Comparison of ENCODE assay signal across 8 cellular contexts in the genomic region with DNA sequence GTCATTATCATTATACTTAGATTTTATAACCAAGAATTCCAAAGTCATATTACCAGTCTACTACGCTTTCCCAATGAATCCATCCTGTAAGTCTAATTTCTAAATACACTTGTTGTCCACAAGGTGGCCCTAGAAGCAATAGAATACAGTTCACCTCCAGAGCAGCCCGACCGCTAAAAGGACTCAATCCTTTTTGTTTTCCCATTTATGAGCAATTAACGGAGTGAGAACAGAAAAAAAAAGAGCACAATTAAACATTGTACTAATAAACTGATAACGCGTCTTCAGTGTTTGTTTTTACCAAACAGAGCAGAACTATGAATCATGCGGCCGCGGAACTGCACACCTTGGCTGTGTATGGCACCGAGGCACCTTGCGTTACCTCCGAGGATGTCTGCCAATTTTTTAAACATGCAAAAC.
DNase-seq lines count a peak whose midpoint lies in the region; ATAC-seq and TF ChIP-seq lines count a peak whose summit lies in the region.

No MANE protein-coding gene starts in this region.

- peak; percentile 69 for TF ChIP-seq CTCF in IMR-90 (conservative IDR thresholded peaks at IDR 0.05; ENCODE audit: low read depth, low read length)
- peak; percentile 94 for TF ChIP-seq CTCF in PC-9 (conservative IDR thresholded peaks at IDR 0.05)
- TF ChIP-seq CTCF in colonic mucosa (IDR thresholded peaks at IDR 0.05) = peak; percentile 52

- no peak overlapping the region for H2AK5ac ChIP-seq in IMR-90 (ENCODE audit: low read depth, low read length)

- no peak overlapping the region for H2BK20ac ChIP-seq in IMR-90 (ENCODE audit: low read depth, low read length)

- H3K4me3 ChIP-seq in IMR-90 (ENCODE audit: insufficient read depth, low read depth, low read length) (peak overlapping the region; percentile 30), PC-9 (peak overlapping the region; percentile 52), colonic mucosa (no peak overlapping the region)

- peak overlapping the region; percentile 95 for H3K4me2 ChIP-seq in IMR-90 (ENCODE audit: low read depth, low read length)
- H3K4me2 ChIP-seq in PC-9 = peak overlapping the region; percentile 74

- H2BK15ac ChIP-seq in IMR-90 (ENCODE audit: low read depth, low read length) = no peak overlapping the region

- H3K18ac ChIP-seq in IMR-90 (ENCODE audit: low read depth, low read length) = no peak overlapping the region

- no peak overlapping the region for H2AK9ac ChIP-seq in IMR-90 (replicated peaks; ENCODE audit: low read depth, low read length, poor library complexity)

- ATAC-seq in IMR-90 (ENCODE audit: low read depth) (peak; percentile 85), HG03280 (IDR thresholded peaks at IDR 0.05; ENCODE audit: unreplicated experiment) (no peak)
- ATAC-seq in stimulated activated effector memory CD8-positive, alpha-beta T cell treated with anti-CD3 and anti-CD28 coated beads, Interleukin-12 subunit alpha, Interleukin-12 subunit beta, amount 100 ng/mL, for 72 hours = no peak

- no CpG with 5 or more reads among the region's 12 CpGs for WGBS in IMR-90 (ENCODE audit: extremely low coverage in 2 of 2, insufficient read length in 1 of 2), 2 experiments

- no peak overlapping the region for H4K91ac ChIP-seq in IMR-90 (ENCODE audit: insufficient read depth, low read depth, low read length)

- H4K20me1 ChIP-seq in IMR-90 (ENCODE audit: insufficient read depth, low read length) (no peaks in the 10 kb centered on the region), PC-9 (ENCODE audit: insufficient read depth) (no peaks in the 10 kb centered on the region)

- H3K9me3 ChIP-seq in IMR-90 (ENCODE audit: control insufficient read depth, insufficient read depth, low read length) = peaks cover 3% of the 10 kb centered on the region
- no peaks in the 10 kb centered on the region for H3K9me3 ChIP-seq in PC-9 (ENCODE audit: insufficient read depth, low read depth)
- no peaks in the 10 kb centered on the region for H3K9me3 ChIP-seq in colonic mucosa

- no peaks in the 10 kb centered on the region for H3K79me1 ChIP-seq in IMR-90 (ENCODE audit: low read depth in 1 of 2, low read length in 2 of 2)

- no peak overlapping the region for H3K23ac ChIP-seq in IMR-90 (ENCODE audit: low read depth, low read length)

- H3K4me3 Mint-ChIP-seq in activated CD4-positive, alpha-beta T cell treated with anti-CD3 and anti-CD28 coated beads, Interleukin-2, amount 10 ng/mL, durations not matched to agents 7 days and 5 days = no peak overlapping the region
- H3K4me3 Mint-ChIP-seq in stimulated activated effector memory CD8-positive, alpha-beta T cell treated with anti-CD3 and anti-CD28 coated beads, Interleukin-12 subunit alpha, Interleukin-12 subunit beta, amount 100 ng/mL, for 72 hours = peak overlapping the region; percentile 29

- H3K27ac ChIP-seq in IMR-90 (ENCODE audit: insufficient read depth, low read length) (no peak overlapping the region), PC-9 (peak overlapping the region; percentile 20; the same call in 1 of the 2 replicates), colonic mucosa (no peak overlapping the region)

- H3K27me3 ChIP-seq in IMR-90 (ENCODE audit: control insufficient read depth, insufficient read depth, low read length) (peaks cover 25% of the 10 kb centered on the region), PC-9 (ENCODE audit: insufficient read depth, low read depth) (no peaks in the 10 kb centered on the region), colonic mucosa (peaks cover 8% of the 10 kb centered on the region)

- no peak overlapping the region for H4K8ac ChIP-seq in IMR-90 (ENCODE audit: low read depth in 2 of 2, low read length in 2 of 2)

- no peak overlapping the region for H3K56ac ChIP-seq in IMR-90 (ENCODE audit: extremely low read depth, insufficient read depth, low read length)

- H4K5ac ChIP-seq in IMR-90 (ENCODE audit: low read depth, low read length) = no peak overlapping the region

- H2AFZ ChIP-seq in IMR-90 (replicated peaks; ENCODE audit: low read length, poor library complexity) (no peak overlapping the region), PC-9 (peak overlapping the region; percentile 64)

- peak; percentile 79 for TF ChIP-seq RAD21 in IMR-90 (IDR thresholded peaks at IDR 0.05; ENCODE audit: low read length)

- peaks cover 5% of the 10 kb centered on the region for H3K4me1 Mint-ChIP-seq in activated CD4-positive, alpha-beta T cell treated with anti-CD3 and anti-CD28 coated beads, Interleukin-2, amount 10 ng/mL, durations not matched to agents 7 days and 5 days
- peaks cover 7% of the 10 kb centered on the region for H3K4me1 Mint-ChIP-seq in stimulated activated effector memory CD8-positive, alpha-beta T cell treated with anti-CD3 and anti-CD28 coated beads, Interleukin-12 subunit alpha, Interleukin-12 subunit beta, amount 100 ng/mL, for 72 hours

- in situ Hi-C loops in IMR-90 (cut with MboI; ENCODE audit: low sequenced_read_pairs) = loop anchor here (5.0 kb wide), 1 partner anchor 325 kb away; no protein-coding TSS in a partner anchor

- no peak overlapping the region for H2BK5ac ChIP-seq in IMR-90 (ENCODE audit: low read depth, low read length, poor library complexity, severe bottlenecking)

- no peak overlapping the region for H2BK120ac ChIP-seq in IMR-90 (ENCODE audit: low read depth, low read length)

- CTCF ChIA-PET in activated CD4-positive, alpha-beta T cell treated with anti-CD3 and anti-CD28 coated beads, Interleukin-2, amount 10 ng/mL, durations not matched to agents 7 days and 5 days (lab: Charles Lee) = no interaction called here
- CTCF ChIA-PET in IMR-90 (lab: Yijun Ruan, JAX) (interaction anchor here (0.7 to 1.2 kb wide), 4 partner anchors 320 to 388 kb away, joined by 3 to 15 read pairs (median 4); no protein-coding TSS in a partner anchor), PC-9 (lab: Charles Lee) (interaction anchor here (0.6 to 1.6 kb wide), 6 partner anchors 35 to 326 kb away, joined by 3 to 8 read pairs (median 6); partner anchors contain the start of gene DAPK1)

- no peaks in the 10 kb centered on the region for H3K36me3 ChIP-seq in IMR-90 (ENCODE audit: control insufficient read depth, insufficient read depth, low read length)
- no peaks in the 10 kb centered on the region for H3K36me3 ChIP-seq in PC-9 (ENCODE audit: low read depth)
- no peaks in the 10 kb centered on the region for H3K36me3 ChIP-seq in colonic mucosa

- H3K4me1 ChIP-seq in IMR-90 (ENCODE audit: control insufficient read depth, insufficient read depth, low read length) = peaks cover 4% of the 10 kb centered on the region; the same call in 1 of the 2 replicates
- H3K4me1 ChIP-seq in PC-9 (replicated peaks; ENCODE audit: insufficient read depth) = peaks cover 13% of the 10 kb centered on the region
- H3K4me1 ChIP-seq in colonic mucosa = no peaks in the 10 kb centered on the region

- H3K9me2 ChIP-seq in PC-9 (ENCODE audit: insufficient read depth) = no peaks in the 10 kb centered on the region

- H3K14ac ChIP-seq in IMR-90 (replicated peaks; ENCODE audit: low read depth, low read length) = no peak overlapping the region

- no peaks in the 10 kb centered on the region for H3K9me3 Mint-ChIP-seq in activated CD4-positive, alpha-beta T cell treated with anti-CD3 and anti-CD28 coated beads, Interleukin-2, amount 10 ng/mL, durations not matched to agents 7 days and 5 days
- H3K9me3 Mint-ChIP-seq in stimulated activated effector memory CD8-positive, alpha-beta T cell treated with anti-CD3 and anti-CD28 coated beads, Interleukin-12 subunit alpha, Interleukin-12 subunit beta, amount 100 ng/mL, for 72 hours = no peaks in the 10 kb centered on the region

- no peaks in the 10 kb centered on the region for H3K79me2 ChIP-seq in PC-9 (ENCODE audit: low read depth)

- no peak for TF ChIP-seq POLR2A in IMR-90 (IDR thresholded peaks at IDR 0.05; ENCODE audit: low read depth, low read length)

- no peak overlapping the region for H3K9ac ChIP-seq in IMR-90 (ENCODE audit: low read depth, low read length)
- no peak overlapping the region for H3K9ac ChIP-seq in colonic mucosa (ENCODE audit: low read depth in 2 of 2, low read length in 2 of 2)

- H3F3A ChIP-seq in PC-9 (ENCODE audit: insufficient read depth, low read depth) = peaks cover 7% of the 10 kb centered on the region; the same call in 1 of the 2 replicates

- peaks cover 24% of the 10 kb centered on the region for H3K27me3 Mint-ChIP-seq in activated CD4-positive, alpha-beta T cell treated with anti-CD3 and anti-CD28 coated beads, Interleukin-2, amount 10 ng/mL, durations not matched to agents 7 days and 5 days

- H3K27ac Mint-ChIP-seq in activated CD4-positive, alpha-beta T cell treated with anti-CD3 and anti-CD28 coated beads, Interleukin-2, amount 10 ng/mL, durations not matched to agents 7 days and 5 days = no peak overlapping the region
- no peak overlapping the region for H3K27ac Mint-ChIP-seq in stimulated activated effector memory CD8-positive, alpha-beta T cell treated with anti-CD3 and anti-CD28 coated beads, Interleukin-12 subunit alpha, Interleukin-12 subunit beta, amount 100 ng/mL, for 72 hours

- H3K36me3 Mint-ChIP-seq in activated CD4-positive, alpha-beta T cell treated with anti-CD3 and anti-CD28 coated beads, Interleukin-2, amount 10 ng/mL, durations not matched to agents 7 days and 5 days (ENCODE audit: low read depth) = no peaks in the 10 kb centered on the region
- H3K36me3 Mint-ChIP-seq in stimulated activated effector memory CD8-positive, alpha-beta T cell treated with anti-CD3 and anti-CD28 coated beads, Interleukin-12 subunit alpha, Interleukin-12 subunit beta, amount 100 ng/mL, for 72 hours = no peaks in the 10 kb centered on the region

- POLR2A ChIA-PET in activated CD4-positive, alpha-beta T cell treated with anti-CD3 and anti-CD28 coated beads, Interleukin-2, amount 10 ng/mL, durations not matched to agents 7 days and 5 days (lab: Charles Lee) = no interaction called here
- POLR2A ChIA-PET in IMR-90 (lab: Charles Lee; ENCODE audit: unreplicated experiment) (no interaction called here), PC-9 (lab: Charles Lee; ENCODE audit: unreplicated experiment) (interaction anchor here (0.6 kb wide), 1 partner anchor 919 kb away, joined by 6 read pairs; no protein-coding TSS in a partner anchor)

- no peaks in the 10 kb centered on the region for H3K9me1 ChIP-seq in IMR-90 (ENCODE audit: insufficient read depth, low read length)

- intact Hi-C loops in IMR-90 (cut with micrococcal nuclease) = loop anchor here (1.0 to 5.0 kb wide), 4 partner anchors 265 to 476 kb away; no protein-coding TSS in a partner anchor
- intact Hi-C loops in PC-9 (cut with micrococcal nuclease; ENCODE audit: unreplicated experiment) = loop anchor here (1.0 to 5.0 kb wide), 10 partner anchors 35 to 476 kb away; partner anchors contain the start of gene DAPK1
- intact Hi-C loops in colonic mucosa (cut with DNase I) = loop anchor here (2.0 kb wide), 1 partner anchor 326 kb away; no protein-coding TSS in a partner anchor

- DNase-seq in activated CD4-positive, alpha-beta T cell treated with anti-CD3 and anti-CD28 coated beads, Interleukin-2, amount 10 ng/mL, durations not matched to agents 7 days and 5 days = peak; percentile 15
- no peak for DNase-seq in activated CD4-positive, alpha-beta T cell treated with anti-CD3 and anti-CD28 coated beads for 4 hours
- DNase-seq in IMR-90 (peak; percentile 79), PC-9 (peak; percentile 38 to 75), colonic mucosa (peak; percentile 24), kidney glomerular epithelial cell (lab: John Stamatoyannopoulos, UW) (peak; percentile 88)
- DNase-seq in stimulated activated effector memory CD8-positive, alpha-beta T cell treated with anti-CD3 and anti-CD28 coated beads, Interleukin-12 subunit alpha, Interleukin-12 subunit beta, amount 100 ng/mL, for 72 hours (ENCODE audit: low spot score in 2 of 2) = no peak

- BruUV-seq in IMR-90 (replicated peaks; lab: Mats Ljungman, UMichigan) = no TSS peak
- no TSS peak for BruUV-seq in PC-9 (replicated peaks; lab: Mats Ljungman, UMichigan)

- dilution Hi-C loops in IMR-90 (cut with HindIII; ENCODE audit: low sequenced_read_pairs, unreplicated experiment) = loop anchor here (10.0 kb wide), 1 partner anchor 328 kb away; no protein-coding TSS in a partner anchor

- H3K4ac ChIP-seq in IMR-90 (ENCODE audit: low read depth, low read length) = no peak overlapping the region

Comparison
In these comparisons a context has a peak if more than half of its experiments do, and no peak if none do; other contexts are left out.
1. DNase-seq: peak in activated CD4-positive, alpha-beta T cell treated with anti-CD3 and anti-CD28 coated beads, Interleukin-2, amount 10 ng/mL, durations not matched to agents 7 days and 5 days (single experiment), IMR-90 (single experiment), PC-9 (2 of 2), colonic mucosa (single experiment) and kidney glomerular epithelial cell (single experiment); none in activated CD4-positive, alpha-beta T cell treated with anti-CD3 and anti-CD28 coated beads for 4 hours (0 of 2) and stimulated activated effector memory CD8-positive, alpha-beta T cell treated with anti-CD3 and anti-CD28 coated beads, Interleukin-12 subunit alpha, Interleukin-12 subunit beta, amount 100 ng/mL, for 72 hours (0 of 2).
2. Peak in every context shown above with its lines, with median percentiles within 50 percentile points of each other: CTCF ChIP-seq.